In the genomic region with DNA sequence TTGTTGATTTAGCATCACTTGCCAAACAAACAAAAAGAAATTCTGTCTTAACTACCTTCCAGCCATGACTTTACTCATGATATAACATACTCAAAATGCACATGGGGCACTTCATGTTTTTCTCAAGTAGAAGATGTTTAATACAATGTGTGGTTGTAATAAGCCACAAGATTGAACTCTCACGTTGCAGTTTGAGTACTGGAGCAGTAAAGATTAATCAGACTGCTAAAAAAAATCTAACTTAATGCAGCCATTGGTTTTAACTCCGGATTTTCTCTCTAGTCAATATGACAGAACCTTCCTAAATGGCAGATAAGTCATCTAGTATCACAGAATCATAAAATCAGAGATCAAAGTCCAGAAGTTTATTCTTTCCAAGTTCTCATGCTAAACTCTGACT, we compare ENCODE assay signal across 32 cellular contexts.
A peak's percentile ranks its signal among the peaks of the same experiment; 100 is the strongest.
DNase-seq lines count a peak whose midpoint lies in the region; ATAC-seq, FAIRE-seq and TF ChIP-seq lines count a peak whose summit lies in the region.
"Had no signal": no experiment of that assay in that cellular context is flagged by ENCODE, and none has a peak within 500 bp of the region (broad histone marks: within the 10 kb centered on the region; RNA-seq: fewer than 3 reads in every experiment).

No MANE protein-coding gene starts in this region.

- intact Hi-C loops in activated naive CD4-positive, alpha-beta T cell treated with anti-CD3 and anti-CD28 coated beads for 36 hours (cut with micrococcal nuclease), result loop anchor here (1.0 kb wide), 2 partner anchors 16 to 22 kb away; no protein-coding TSS in a partner anchor
- intact Hi-C loops in vagina (cut with DNase I), result no loop called here

- H3K4me2 ChIP-seq in astrocyte (ENCODE audit: low read length), result no peak overlapping the region

- no peaks in the 10 kb centered on the region for H3K9me3 ChIP-seq in KOPT-K1 (ENCODE audit: insufficient read depth, low read length, poor library complexity, severe bottlenecking)
- no peaks in the 10 kb centered on the region for H3K9me3 ChIP-seq in astrocyte (ENCODE audit: insufficient read depth, low read depth, low read length)
- H3K9me3 ChIP-seq in vagina, result no peaks in the 10 kb centered on the region
- H3K9me3 ChIP-seq: Caco-2, esophagus squamous epithelium, psoas muscle, transverse colon had no signal

- H4K20me1 ChIP-seq in astrocyte (ENCODE audit: insufficient read depth, low read length), result no peaks in the 10 kb centered on the region

- H3K27me3 ChIP-seq in astrocyte (ENCODE audit: insufficient read depth, low read length) (no peaks in the 10 kb centered on the region), vagina (no peaks in the 10 kb centered on the region)
- H3K27me3 ChIP-seq: esophagus squamous epithelium, heart right ventricle, transverse colon had no signal

- no peaks in the 10 kb centered on the region; the same call in 1 of the 2 replicates for H3K36me3 ChIP-seq in KOPT-K1 (ENCODE audit: insufficient read depth, low read length)
- no peaks in the 10 kb centered on the region for H3K36me3 ChIP-seq in astrocyte (ENCODE audit: insufficient read depth, low read length)
- no peaks in the 10 kb centered on the region for H3K36me3 ChIP-seq in vagina
- H3K36me3 ChIP-seq: esophagus squamous epithelium, heart right ventricle, transverse colon had no signal

- H3K36me3 Mint-ChIP-seq in activated naive CD4-positive, alpha-beta T cell treated with anti-CD3 and anti-CD28 coated beads for 36 hours (ENCODE audit: low read depth), result peaks cover 2% of the 10 kb centered on the region
- no peaks in the 10 kb centered on the region for H3K36me3 Mint-ChIP-seq in astrocyte (ENCODE audit: low read depth, unreplicated experiment)
- H3K36me3 Mint-ChIP-seq in stimulated activated naive CD8-positive, alpha-beta T cell treated with anti-CD3 and anti-CD28 coated beads, Interleukin-15, Interleukin-2, amounts not matched to agents 100 ng/mL and 50 ng/mL, for 24 hours (ENCODE audit: low read depth), result no peaks in the 10 kb centered on the region
- H3K36me3 Mint-ChIP-seq: brain, naive B cell had no signal

- peaks cover 72% of the 10 kb centered on the region for H3K4me1 Mint-ChIP-seq in activated naive CD4-positive, alpha-beta T cell treated with anti-CD3 and anti-CD28 coated beads for 36 hours (ENCODE audit: low read depth)
- peaks cover 21% of the 10 kb centered on the region for H3K4me1 Mint-ChIP-seq in astrocyte (ENCODE audit: low read depth, unreplicated experiment)
- peaks cover 91% of the 10 kb centered on the region for H3K4me1 Mint-ChIP-seq in stimulated activated naive CD8-positive, alpha-beta T cell treated with anti-CD3 and anti-CD28 coated beads, Interleukin-15, Interleukin-2, amounts not matched to agents 100 ng/mL and 50 ng/mL, for 24 hours (ENCODE audit: low read depth)

- CTCF ChIA-PET in activated naive CD4-positive, alpha-beta T cell treated with anti-CD3 and anti-CD28 coated beads for 36 hours (lab: Charles Lee), result no interaction called here

- H3K79me2 ChIP-seq in astrocyte (ENCODE audit: insufficient read depth, low read length), result no peaks in the 10 kb centered on the region

- no peak overlapping the region for H3K4me3 Mint-ChIP-seq in activated naive CD4-positive, alpha-beta T cell treated with anti-CD3 and anti-CD28 coated beads for 36 hours
- H3K4me3 Mint-ChIP-seq in astrocyte (ENCODE audit: unreplicated experiment), result no peak overlapping the region
- H3K4me3 Mint-ChIP-seq in stimulated activated naive CD8-positive, alpha-beta T cell treated with anti-CD3 and anti-CD28 coated beads, Interleukin-15, Interleukin-2, amounts not matched to agents 100 ng/mL and 50 ng/mL, for 24 hours, result no peak overlapping the region
- H3K4me3 Mint-ChIP-seq: brain, naive B cell had no signal

- no peaks in the 10 kb centered on the region for H3K27me3 Mint-ChIP-seq in activated naive CD4-positive, alpha-beta T cell treated with anti-CD3 and anti-CD28 coated beads for 36 hours (ENCODE audit: low read depth)
- no peaks in the 10 kb centered on the region for H3K27me3 Mint-ChIP-seq in astrocyte (ENCODE audit: low read depth, unreplicated experiment)
- no peaks in the 10 kb centered on the region for H3K27me3 Mint-ChIP-seq in stimulated activated naive CD8-positive, alpha-beta T cell treated with anti-CD3 and anti-CD28 coated beads, Interleukin-15, Interleukin-2, amounts not matched to agents 100 ng/mL and 50 ng/mL, for 24 hours
- H3K27me3 Mint-ChIP-seq: brain, naive B cell had no signal

- no peak overlapping the region for H3K9ac ChIP-seq in astrocyte (ENCODE audit: low read length)

- no peaks in the 10 kb centered on the region for H3K9me3 Mint-ChIP-seq in activated naive CD4-positive, alpha-beta T cell treated with anti-CD3 and anti-CD28 coated beads for 36 hours
- no peaks in the 10 kb centered on the region for H3K9me3 Mint-ChIP-seq in astrocyte (ENCODE audit: unreplicated experiment)
- H3K9me3 Mint-ChIP-seq in stimulated activated naive CD8-positive, alpha-beta T cell treated with anti-CD3 and anti-CD28 coated beads, Interleukin-15, Interleukin-2, amounts not matched to agents 100 ng/mL and 50 ng/mL, for 24 hours, result no peaks in the 10 kb centered on the region
- H3K9me3 Mint-ChIP-seq: activated T-helper 2 cell treated with anti-CD3 and anti-CD28 coated beads, Interferon-gamma antibody, Interleukin-2, Interleukin-4, amounts not matched to agents 10 μg/mL and 5 μg/mL and 100 μg/mL, durations not matched to agents 14 hours and 24 hours and 36 hours had no signal

- H3K4me3 ChIP-seq in astrocyte (ENCODE audit: insufficient read depth, low read depth, low read length), result no peak overlapping the region
- H3K4me3 ChIP-seq in vagina, result no peak overlapping the region
- H3K4me3 ChIP-seq: dorsolateral prefrontal cortex, esophagus squamous epithelium, heart right ventricle, psoas muscle, SK-N-MC, transverse colon had no signal

- H3K27ac ChIP-seq in KOPT-K1 (ENCODE audit: low read depth, low read length, poor library complexity, severe bottlenecking) (peak overlapping the region; percentile 38), astrocyte (ENCODE audit: low read depth, low read length) (no peak overlapping the region), vagina (no peak overlapping the region)
- H3K27ac ChIP-seq: dorsolateral prefrontal cortex, esophagus squamous epithelium, heart right ventricle, psoas muscle, SK-N-MC, transverse colon had no signal

- TF ChIP-seq CTCF in astrocyte (IDR thresholded peaks at IDR 0.05; ENCODE audit: insufficient read depth, low read depth, low read length), result no peak
- no peak for TF ChIP-seq CTCF in vagina (IDR thresholded peaks at IDR 0.05)

- H2AFZ ChIP-seq in astrocyte (ENCODE audit: low read depth, low read length), result no peak overlapping the region

- DNase-seq in activated naive CD4-positive, alpha-beta T cell treated with anti-CD3 and anti-CD28 coated beads for 36 hours, result no peak
- no peak for DNase-seq in activated naive CD4-positive, alpha-beta T cell treated with anti-CD3 and anti-CD28 coated beads, Interleukin-2, amount 50 U/mL, for 16 hours
- DNase-seq in astrocyte (ENCODE audit: low read depth) (no peak), DMS153 treated with DMSO at 0.1 percent for 48 hours (lab: John Stamatoyannopoulos, UW; ENCODE audit: unreplicated experiment) (no peak), vagina (ENCODE audit: extremely low spot score in 2 of 2) (no peak)
- DNase-seq: Caco-2; DMS79; dorsolateral prefrontal cortex; esophagus squamous epithelium; foreskin melanocyte; GDM1; GOT3; heart right ventricle; MV-4-11; naive B cell; NCI-H1436; NCI-H2081 treated with DMSO at 0.1 percent for 48 hours; NCI-H345; NCI-H69; occipital lobe; PC-3; psoas muscle; stimulated activated CD4-positive, alpha-beta T cell treated with anti-CD3 and anti-CD28 coated beads, Interleukin-12 subunit alpha, Interleukin-12 subunit beta, amount 100 ng/mL, for 4 hours; stimulated activated CD4-positive, alpha-beta T cell treated with anti-CD3 and anti-CD28 coated beads, Interleukin-2, amount 100 ng/mL, for 48 hours; transverse colon had no signal

- FAIRE-seq in astrocyte (lab: Jason Lieb, UNC), result peak; percentile 26

- H3K4me1 ChIP-seq in astrocyte (ENCODE audit: insufficient read depth, low read length), result peaks cover 13% of the 10 kb centered on the region
- peaks cover 7% of the 10 kb centered on the region for H3K4me1 ChIP-seq in vagina
- H3K4me1 ChIP-seq: transverse colon had no signal

- ATAC-seq in GM21367 (IDR thresholded peaks at IDR 0.05; ENCODE audit: unreplicated experiment), result no peak
- ATAC-seq: heart right ventricle, PC-3, psoas muscle, sciatic nerve had no signal

- peak overlapping the region; percentile 73 for H3K27ac Mint-ChIP-seq in activated naive CD4-positive, alpha-beta T cell treated with anti-CD3 and anti-CD28 coated beads for 36 hours
- no peak overlapping the region for H3K27ac Mint-ChIP-seq in astrocyte (ENCODE audit: unreplicated experiment)
- peak overlapping the region; percentile 83 for H3K27ac Mint-ChIP-seq in stimulated activated naive CD8-positive, alpha-beta T cell treated with anti-CD3 and anti-CD28 coated beads, Interleukin-15, Interleukin-2, amounts not matched to agents 100 ng/mL and 50 ng/mL, for 24 hours
- H3K27ac Mint-ChIP-seq: brain had no signal

- TF ChIP-seq POLR2A in vagina (IDR thresholded peaks at IDR 0.05), result no peak
